22 cellular contexts compared by ENCODE assay signal in the genomic region with DNA sequence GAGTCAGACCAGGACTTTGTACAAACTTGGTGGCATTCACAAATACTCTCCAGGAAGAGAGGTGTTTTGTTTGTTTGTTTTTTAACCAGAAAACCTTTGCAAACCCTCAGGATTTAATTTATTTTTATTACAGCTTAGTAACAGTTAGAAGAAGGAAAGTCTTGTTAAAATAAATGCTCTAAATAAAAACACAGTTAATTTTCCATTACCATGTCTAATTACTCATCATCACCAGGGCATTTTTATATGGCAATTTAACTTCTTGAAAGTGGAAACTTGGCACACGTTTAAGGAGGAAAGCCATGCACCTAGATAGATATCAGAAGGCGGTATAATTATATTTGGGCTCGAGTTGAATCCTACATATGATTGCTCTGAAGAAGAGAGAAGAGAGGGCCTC. TPM values are rescaled to one million over a fixed set of nuclear protein-coding genes. Genes with fewer than 3 reads are reported as not detected.
A peak's percentile ranks its signal among the peaks of the same experiment; 100 is the strongest.
DNase-seq lines count a peak whose midpoint lies in the region; ATAC-seq and TF ChIP-seq lines count a peak whose summit lies in the region.
"Had no signal": no experiment of that assay in that cellular context is flagged by ENCODE, and none has a peak within 500 bp of the region (broad histone marks: within the 10 kb centered on the region; RNA-seq: fewer than 3 reads in every experiment).

No MANE protein-coding gene starts in this region.

- peaks cover 56% of the 10 kb centered on the region for H3K36me3 Mint-ChIP-seq in Calu3 (ENCODE audit: insufficient read depth, unreplicated experiment)
- no peaks in the 10 kb centered on the region for H3K36me3 Mint-ChIP-seq in CD4-positive, alpha-beta memory T cell
- H3K36me3 Mint-ChIP-seq: CD14-positive monocyte had no signal

- intact Hi-C loops in Calu3 (cut with micrococcal nuclease; ENCODE audit: unreplicated experiment), result no loop called here
- intact Hi-C loops in CD4-positive, alpha-beta memory T cell (cut with micrococcal nuclease), result no loop called here

- H3K4me3 ChIP-seq in CD4-positive, alpha-beta memory T cell (ENCODE audit: low read length in 2 of 2), result no peak overlapping the region
- H3K4me3 ChIP-seq: BLaER1 treated with 17β-estradiol and CSF1 and Interleukin-3, amounts not matched to agents 10 nM and 100 nM; GM23338 had no signal

- peak overlapping the region; percentile 92 for H3K27ac Mint-ChIP-seq in Calu3 (ENCODE audit: unreplicated experiment)
- no peak overlapping the region for H3K27ac Mint-ChIP-seq in CD4-positive, alpha-beta memory T cell
- H3K27ac Mint-ChIP-seq: CD14-positive monocyte; CD4-positive, alpha-beta T cell; GM23338; H9; HFFc6 had no signal

- no peaks in the 10 kb centered on the region for H3K4me1 ChIP-seq in CD4-positive, alpha-beta memory T cell (ENCODE audit: insufficient read depth, low read length)
- H3K4me1 ChIP-seq: BE2C had no signal

- no peak for ATAC-seq in HG03025 (IDR thresholded peaks at IDR 0.05; ENCODE audit: low FRiP score, unreplicated experiment)
- ATAC-seq: GM23338, HCT116 had no signal

- peak overlapping the region; percentile 65 for H3K4me3 Mint-ChIP-seq in Calu3 (ENCODE audit: low read depth, unreplicated experiment)
- H3K4me3 Mint-ChIP-seq in CD4-positive, alpha-beta memory T cell, result no peak overlapping the region
- H3K4me3 Mint-ChIP-seq: CD14-positive monocyte; CD4-positive, alpha-beta T cell; GM23338; H9; HFFc6 had no signal

- BruUV-seq in Calu3 (replicated peaks; lab: Mats Ljungman, UMichigan), result no TSS peak

- DNase-seq in DMS79 treated with DMSO at 0.1 percent for 48 hours (lab: John Stamatoyannopoulos, UW), result peak; percentile 99
- no peak for DNase-seq in DMS79 (lab: John Stamatoyannopoulos, UW)
- no peak for DNase-seq in Calu3
- DNase-seq in NCI-H1105 treated with DMSO at 0.1 percent for 48 hours (lab: John Stamatoyannopoulos, UW), result peak; percentile 84
- no peak for DNase-seq in CD4-positive, alpha-beta memory T cell
- DNase-seq: AML-193; BE2C; CD4-positive, alpha-beta T cell; COR-L47; DMS153; GF-D8; H9; HFFc6 had no signal

- H3K9me3 ChIP-seq in CD4-positive, alpha-beta memory T cell (ENCODE audit: control insufficient read depth in 1 of 2, low read length in 2 of 2), result no peaks in the 10 kb centered on the region
- H3K9me3 ChIP-seq: BE2C; BLaER1 treated with 17β-estradiol and CSF1 and Interleukin-3, amounts not matched to agents 10 nM and 100 nM had no signal

- POLR2A ChIA-PET in CD4-positive, alpha-beta memory T cell (lab: Charles Lee; ENCODE audit: partially characterized antibody), result no interaction called here

- TF ChIP-seq CTCF in Calu3 (IDR thresholded peaks at IDR 0.05; ENCODE audit: unreplicated experiment), result no peak

- H3K27ac ChIP-seq in CD4-positive, alpha-beta memory T cell (ENCODE audit: low read depth, low read length), result no peak overlapping the region
- H3K27ac ChIP-seq: 22Rv1; BLaER1 treated with 17β-estradiol and CSF1 and Interleukin-3, amounts not matched to agents 10 nM and 100 nM had no signal

- CTCF ChIA-PET in Calu3 (lab: Charles Lee), result interaction anchor here (1.3 kb wide), 1 partner anchor 17 kb away, joined by 3 read pairs; no protein-coding TSS in a partner anchor
- CTCF ChIA-PET in CD4-positive, alpha-beta memory T cell (lab: Charles Lee; ENCODE audit: partially characterized antibody), result no interaction called here

- peaks cover 65% of the 10 kb centered on the region for H3K4me1 Mint-ChIP-seq in Calu3 (ENCODE audit: low read depth, unreplicated experiment)
- no peaks in the 10 kb centered on the region for H3K4me1 Mint-ChIP-seq in CD4-positive, alpha-beta memory T cell
- H3K4me1 Mint-ChIP-seq: CD14-positive monocyte, GM23338, H9 had no signal

- no peaks in the 10 kb centered on the region for H3K27me3 Mint-ChIP-seq in Calu3 (ENCODE audit: unreplicated experiment)
- peaks cover 26% of the 10 kb centered on the region in 2 donors for H3K27me3 Mint-ChIP-seq in CD4-positive, alpha-beta memory T cell

- H3K36me3 ChIP-seq in CD4-positive, alpha-beta memory T cell (ENCODE audit: insufficient read depth, low read length), result no peaks in the 10 kb centered on the region
- H3K36me3 ChIP-seq: BE2C; BLaER1 treated with 17β-estradiol and CSF1 and Interleukin-3, amounts not matched to agents 10 nM and 100 nM had no signal

- no peaks in the 10 kb centered on the region for H3K9me3 Mint-ChIP-seq in Calu3 (ENCODE audit: low read depth, unreplicated experiment)
- H3K9me3 Mint-ChIP-seq in CD4-positive, alpha-beta memory T cell, result peaks cover 0 to 2% (median 0%) of the 10 kb centered on the region in 8 donors
- H3K9me3 Mint-ChIP-seq: CD14-positive monocyte; CD4-positive, alpha-beta T cell; GM23338; H9; HFFc6 had no signal

- H3K27me3 ChIP-seq in CD4-positive, alpha-beta memory T cell (ENCODE audit: insufficient read depth, low read length), result peaks cover 3% of the 10 kb centered on the region

RNA-seq across cellular contexts. Expression of gene BARX2, which starts 7.4 kb away (rescaled TPM):
- 41.6 and 42.9 TPM in 2 replicates for total RNA-seq in Calu3 (2022)
- total RNA-seq in CD4-positive, alpha-beta memory T cell, result not detected
- not detected for polyA plus RNA-seq in CD4-positive, alpha-beta memory T cell
- total RNA-seq: CD4-positive, alpha-beta T cell; G401; GM23338; H4; H9; HFFc6 had no signal
- polyA plus RNA-seq: AG04450, CD14-positive monocyte, GM23338 had no signal

Comparison
In these comparisons a context has a peak if more than half of its experiments do, and no peak if none do; other contexts are left out.
1. DNase-seq: peak in DMS79 treated with DMSO at 0.1 percent for 48 hours (single experiment) and NCI-H1105 treated with DMSO at 0.1 percent for 48 hours (single experiment); none in DMS79 (single experiment), Calu3 (single experiment) and CD4-positive, alpha-beta memory T cell (0 of 5).
2. RNA of gene BARX2, which starts 7.4 kb away (total RNA-seq): 41.6 to 42.9 TPM in Calu3; not detected in CD4-positive, alpha-beta memory T cell; every median in the first group is over 10 times any median in the second.